ENCODE assay signal across 18 cellular contexts in the genomic region with DNA sequence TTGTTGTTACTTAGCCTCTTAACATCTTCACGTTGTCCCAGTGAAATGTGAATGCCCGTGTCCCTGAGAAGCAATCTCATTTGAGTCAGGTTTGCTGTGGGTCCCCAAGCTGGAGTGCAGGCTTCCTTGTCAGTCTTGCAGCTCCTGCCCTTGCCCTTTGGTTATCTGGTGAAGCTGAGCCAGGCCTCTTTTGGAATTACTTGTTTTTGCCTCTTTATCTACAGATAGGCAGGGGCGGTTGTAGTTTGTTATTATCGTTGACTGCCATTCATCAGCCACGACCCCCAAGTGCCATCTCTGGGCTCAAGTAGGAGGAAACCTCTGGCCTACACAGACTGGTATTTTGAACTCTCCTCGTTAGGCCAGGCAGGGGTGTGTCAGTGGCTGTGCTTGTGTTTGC. TPM values are rescaled to one million over a fixed set of nuclear protein-coding genes. Genes with fewer than 3 reads are reported as not detected.
DNase-seq lines count a peak whose midpoint lies in the region; ATAC-seq, FAIRE-seq and TF ChIP-seq lines count a peak whose summit lies in the region.
"Had no signal": no experiment of that assay in that cellular context is flagged by ENCODE, and none has a peak within 500 bp of the region (broad histone marks: within the 10 kb centered on the region; RNA-seq: fewer than 3 reads in every experiment).

No MANE protein-coding gene starts in this region.

- H2BK12ac ChIP-seq in H9 (ENCODE audit: insufficient read length, low read depth, low read length) = no peak overlapping the region

- H4K5ac ChIP-seq in H9 (ENCODE audit: insufficient read length, low read depth, low read length) = no peak overlapping the region

- no peaks in the 10 kb centered on the region for H3K79me1 ChIP-seq in H9 (ENCODE audit: insufficient read depth, low read depth, low read length, poor library complexity, severe bottlenecking)

- H2BK20ac ChIP-seq in H9 (ENCODE audit: low read depth, low read length, poor library complexity, severe bottlenecking) = no peak overlapping the region

- no peak overlapping the region for H2BK120ac ChIP-seq in H9 (ENCODE audit: low read depth, low read length, poor library complexity, severe bottlenecking)

- H3K27ac ChIP-seq in BLaER1 treated with 17β-estradiol and CSF1 and Interleukin-3, amounts not matched to agents 10 nM and 100 nM = no peak overlapping the region
- H3K27ac ChIP-seq in H9 (ENCODE audit: insufficient read length, low read depth, low read length) = no peak overlapping the region
- no peak overlapping the region for H3K27ac ChIP-seq in astrocyte (ENCODE audit: low read depth, low read length)
- H3K27ac ChIP-seq in naive thymus-derived CD4-positive, alpha-beta T cell (ENCODE audit: low read depth, low read length) = no peak overlapping the region
- no peak overlapping the region for H3K27ac ChIP-seq in SJCRH30
- H3K27ac ChIP-seq: ascending aorta, epithelial cell of prostate, right atrium auricular region had no signal

- H3K23ac ChIP-seq in H9 (ENCODE audit: insufficient read length, low read depth, low read length) = no peak overlapping the region

- peaks cover 0 to 10% (median 6%) of the 10 kb centered on the region in 11 experiments; a peak in 14 of 22 replicates for H3K9me3 ChIP-seq in BLaER1 treated with 17β-estradiol and CSF1 and Interleukin-3, amounts not matched to agents 10 nM and 100 nM (replicated peaks in 1 of 11)
- H3K9me3 ChIP-seq in H9 (ENCODE audit: control insufficient read depth, low read depth, low read length) = no peaks in the 10 kb centered on the region
- H3K9me3 ChIP-seq in astrocyte (ENCODE audit: insufficient read depth, low read depth, low read length) = no peaks in the 10 kb centered on the region
- H3K9me3 ChIP-seq in naive thymus-derived CD4-positive, alpha-beta T cell (ENCODE audit: control insufficient read depth in 2 of 3, low read length in 3 of 3) = no peaks in the 10 kb centered on the region
- H3K9me3 ChIP-seq in SJCRH30 (replicated peaks) = no peaks in the 10 kb centered on the region
- H3K9me3 ChIP-seq: ascending aorta, right atrium auricular region had no signal

- H3K27me3 Mint-ChIP-seq in H9 (ENCODE audit: low read depth) = no peaks in the 10 kb centered on the region
- no peaks in the 10 kb centered on the region for H3K27me3 Mint-ChIP-seq in astrocyte (ENCODE audit: low read depth, unreplicated experiment)
- H3K27me3 Mint-ChIP-seq in naive thymus-derived CD4-positive, alpha-beta T cell = no peaks in the 10 kb centered on the region

- peaks cover 38 to 77% (median 50%) of the 10 kb centered on the region in 10 experiments for H3K4me1 ChIP-seq in BLaER1 treated with 17β-estradiol and CSF1 and Interleukin-3, amounts not matched to agents 10 nM and 100 nM
- H3K4me1 ChIP-seq in H9 (ENCODE audit: insufficient read depth, low read length) (0 out of 2 replicates have a peak, but pooled peaks cover 2% of the 10 kb centered on the region), astrocyte (ENCODE audit: insufficient read depth, low read length) (peaks cover 15% of the 10 kb centered on the region), SJCRH30 (0 out of 2 replicates have a peak, but pooled peaks cover 2% of the 10 kb centered on the region)
- peaks cover 9 to 14% of the 10 kb centered on the region in 2 donors for H3K4me1 ChIP-seq in naive thymus-derived CD4-positive, alpha-beta T cell (ENCODE audit: control insufficient read depth in 2 of 2, insufficient read depth in 2 of 2, low read length in 2 of 2)

- no peak overlapping the region for H3K56ac ChIP-seq in H9 (ENCODE audit: insufficient read length, low read depth, low read length)

- CTCF ChIA-PET in naive thymus-derived CD4-positive, alpha-beta T cell (lab: Charles Lee) = no interaction called here

- H3K23me2 ChIP-seq in H9 (ENCODE audit: insufficient read length, low read depth, low read length, poor library complexity, severe bottlenecking) = peaks cover 9% of the 10 kb centered on the region

- H4K20me1 ChIP-seq in BLaER1 treated with 17β-estradiol and CSF1 and Interleukin-3, amounts not matched to agents 10 nM and 100 nM = no peaks in the 10 kb centered on the region
- H4K20me1 ChIP-seq in H9 (ENCODE audit: control insufficient read depth, insufficient read depth, insufficient read length) (no peaks in the 10 kb centered on the region), astrocyte (ENCODE audit: insufficient read depth, low read length) (peaks cover 13% of the 10 kb centered on the region)

- H3K4me3 ChIP-seq in BLaER1 treated with 17β-estradiol and CSF1 and Interleukin-3, amounts not matched to agents 10 nM and 100 nM = no peak overlapping the region
- H3K4me3 ChIP-seq in astrocyte (ENCODE audit: insufficient read depth, low read depth, low read length) (no peak overlapping the region), SJCRH30 (no peak overlapping the region)
- H3K4me3 ChIP-seq in naive thymus-derived CD4-positive, alpha-beta T cell (ENCODE audit: low read length) = no peak overlapping the region
- H3K4me3 ChIP-seq: lung, right atrium auricular region had no signal

- H3K79me2 ChIP-seq in H9 (ENCODE audit: insufficient read depth, low read length) = no peaks in the 10 kb centered on the region
- peaks cover 37% of the 10 kb centered on the region for H3K79me2 ChIP-seq in astrocyte (ENCODE audit: insufficient read depth, low read length)

- no peak overlapping the region for H4K8ac ChIP-seq in H9 (replicated peaks; ENCODE audit: insufficient read length, low read depth, low read length)

- no peak overlapping the region for H2BK5ac ChIP-seq in H9 (ENCODE audit: insufficient read length, low read length)

- H3K4me1 Mint-ChIP-seq in H9 (peaks cover 19 to 23% of the 10 kb centered on the region in 2 experiments), astrocyte (ENCODE audit: low read depth, unreplicated experiment) (peaks cover 31% of the 10 kb centered on the region)
- peaks cover 30 to 55% (median 51%) of the 10 kb centered on the region in 7 donors for H3K4me1 Mint-ChIP-seq in naive thymus-derived CD4-positive, alpha-beta T cell

- peak overlapping the region in 6 of 11 experiments; percentile 85 to 96 (median 94); a peak in 7 of 22 replicates for H3K4me2 ChIP-seq in BLaER1 treated with 17β-estradiol and CSF1 and Interleukin-3, amounts not matched to agents 10 nM and 100 nM
- H3K4me2 ChIP-seq in H9 (ENCODE audit: insufficient read depth, insufficient read length, low read length) = no peak overlapping the region
- H3K4me2 ChIP-seq in astrocyte (ENCODE audit: low read length) = no peak overlapping the region

- FAIRE-seq in astrocyte (lab: Jason Lieb, UNC) = no peak
- FAIRE-seq: GM19239, TTC549 had no signal

- peak overlapping the region; percentile 49 to 65 (median 59); a peak in 3 of 7 replicates for H3K27ac Mint-ChIP-seq in H9
- no peak overlapping the region for H3K27ac Mint-ChIP-seq in astrocyte (ENCODE audit: unreplicated experiment)
- H3K27ac Mint-ChIP-seq in naive thymus-derived CD4-positive, alpha-beta T cell = peak overlapping the region in 5 of 9 donors; percentile 13 to 74 (median 68)

- H3K27me3 ChIP-seq in BLaER1 treated with 17β-estradiol and CSF1 and Interleukin-3, amounts not matched to agents 10 nM and 100 nM = no peaks in the 10 kb centered on the region
- H3K27me3 ChIP-seq in H9 (ENCODE audit: insufficient read depth, low read length) = no peaks in the 10 kb centered on the region
- no peaks in the 10 kb centered on the region for H3K27me3 ChIP-seq in astrocyte (ENCODE audit: insufficient read depth, low read length)
- no peaks in the 10 kb centered on the region for H3K27me3 ChIP-seq in naive thymus-derived CD4-positive, alpha-beta T cell (ENCODE audit: control insufficient read depth in 2 of 2, insufficient read depth in 2 of 2, low read length in 2 of 2)
- H3K27me3 ChIP-seq in SJCRH30 = no peaks in the 10 kb centered on the region
- H3K27me3 ChIP-seq: ascending aorta, right atrium auricular region had no signal

- intact Hi-C loops in naive thymus-derived CD4-positive, alpha-beta T cell (cut with micrococcal nuclease) = loop anchor here in 1 of 2 donors (10.0 kb wide), 1 partner anchor 320 kb away; no protein-coding TSS in a partner anchor

- H3K36me3 Mint-ChIP-seq in H9 (ENCODE audit: insufficient read depth in 1 of 3, low read depth in 3 of 3) (peaks cover 12 to 47% (median 43%) of the 10 kb centered on the region in 3 experiments), astrocyte (ENCODE audit: low read depth, unreplicated experiment) (peaks cover 13% of the 10 kb centered on the region)
- peaks cover 8 to 14% (median 13%) of the 10 kb centered on the region in 5 donors for H3K36me3 Mint-ChIP-seq in naive thymus-derived CD4-positive, alpha-beta T cell

- H3T11ph ChIP-seq in H9 (ENCODE audit: low read length) = no peak overlapping the region

- POLR2A ChIA-PET in naive thymus-derived CD4-positive, alpha-beta T cell (lab: Charles Lee) = interaction anchor here (1.6 kb wide), 1 partner anchor 30 kb away, joined by 9 read pairs; the partner anchor contains the start of genes C6orf52 and PAK1IP1

- no peak overlapping the region for H4K91ac ChIP-seq in H9 (ENCODE audit: insufficient read length, low read depth, low read length)

- no peak for TF ChIP-seq CTCF in H9 (conservative IDR thresholded peaks at IDR 0.05)
- no peak for TF ChIP-seq CTCF in astrocyte (IDR thresholded peaks at IDR 0.05; ENCODE audit: insufficient read depth, low read depth, low read length)

- H3K9me3 Mint-ChIP-seq in H9 (no peaks in the 10 kb centered on the region; a peak in 2 of 5 replicates), astrocyte (ENCODE audit: unreplicated experiment) (no peaks in the 10 kb centered on the region)
- H3K9me3 Mint-ChIP-seq in naive thymus-derived CD4-positive, alpha-beta T cell = no peaks in the 10 kb centered on the region

- no peak overlapping the region for H3K9ac ChIP-seq in BLaER1 treated with 17β-estradiol and CSF1 and Interleukin-3, amounts not matched to agents 10 nM and 100 nM
- H3K9ac ChIP-seq in H9 (ENCODE audit: extremely low read depth, insufficient read length, low read length) = no peak overlapping the region
- H3K9ac ChIP-seq in astrocyte (ENCODE audit: low read length) = no peak overlapping the region

- H3K4me3 Mint-ChIP-seq in H9 (peak overlapping the region in 1 of 2 experiments; percentile 34; a peak in 2 of 5 replicates), astrocyte (ENCODE audit: unreplicated experiment) (peak overlapping the region; percentile 20)
- H3K4me3 Mint-ChIP-seq in naive thymus-derived CD4-positive, alpha-beta T cell = peak overlapping the region in 6 of 10 donors; percentile 14 to 96 (median 43)

- H3K4ac ChIP-seq in H9 (ENCODE audit: low read depth, low read length) = no peak overlapping the region

- no peak overlapping the region for H2AK5ac ChIP-seq in H9 (ENCODE audit: insufficient read length, low read length)

- no peak overlapping the region for H3K18ac ChIP-seq in H9 (ENCODE audit: insufficient read length, low read depth, low read length)

- peaks cover 22 to 48% (median 36%) of the 10 kb centered on the region in 11 experiments for H3K36me3 ChIP-seq in BLaER1 treated with 17β-estradiol and CSF1 and Interleukin-3, amounts not matched to agents 10 nM and 100 nM
- H3K36me3 ChIP-seq in astrocyte (ENCODE audit: insufficient read depth, low read length) = peaks cover 7% of the 10 kb centered on the region
- peaks cover 0 to 25% (median under 1%) of the 10 kb centered on the region in 3 experiments for H3K36me3 ChIP-seq in naive thymus-derived CD4-positive, alpha-beta T cell (ENCODE audit: control insufficient read depth in 2 of 3, insufficient read depth in 3 of 3, low read length in 3 of 3)
- no peaks in the 10 kb centered on the region for H3K36me3 ChIP-seq in SJCRH30

- no peak overlapping the region for H2BK15ac ChIP-seq in H9 (ENCODE audit: low read depth, low read length)

- H3K14ac ChIP-seq in H9 (ENCODE audit: insufficient read depth, low read length) = no peak overlapping the region

- WGBS in H9 (ENCODE audit: extremely low coverage, insufficient read length, low lambda C conversion rate) = no CpG with 5 or more reads among the region's 6 CpGs

- ATAC-seq in naive thymus-derived CD4-positive, alpha-beta T cell = no peak
- ATAC-seq: SK-N-SH treated with all-trans-retinoic acid at 6 μM for 48 hours had no signal

- no peak overlapping the region for H2AFZ ChIP-seq in H9 (ENCODE audit: low read length)
- H2AFZ ChIP-seq in astrocyte (ENCODE audit: low read depth, low read length) = no peak overlapping the region

- no peak for DNase-seq in H9
- DNase-seq in astrocyte (ENCODE audit: low read depth) = no peak
- no peak for DNase-seq in naive thymus-derived CD4-positive, alpha-beta T cell
- DNase-seq in stimulated activated CD8-positive, alpha-beta memory T cell treated with anti-CD3 and anti-CD28 coated beads, Interleukin-4, amount 100 ng/mL, for 48 hours = no peak
- DNase-seq in NCI-H748 treated with DMSO at 0.1 percent for 48 hours (lab: John Stamatoyannopoulos, UW) = no peak
- DNase-seq in SJCRH30 = no peak
- DNase-seq in Ammon's horn (ENCODE audit: low spot score) = no peak
- DNase-seq: activated CD4-positive, alpha-beta T cell treated with anti-CD3 and anti-CD28 coated beads, Interleukin-2, amount 50 U/mL, for 48 hours; activated gamma-delta T cell; NCI-H2029 had no signal

RNA-seq across cellular contexts. Expression of gene TMEM14C, which starts 2.2 kb away (rescaled TPM):
- 94.4 and 104 TPM in 2 replicates for total RNA-seq in H9 (2021)
- total RNA-seq in astrocyte = 128 and 134 TPM in 2 replicates
- 10 to 100 TPM; 20.2 to 64.3 (median 25.0) TPM for total RNA-seq in naive thymus-derived CD4-positive, alpha-beta T cell
- 100 to 1,000 TPM in 1 of 2 donors, 10 to 100 TPM in 1; 68.0 to 172 TPM for polyA plus RNA-seq in naive thymus-derived CD4-positive, alpha-beta T cell
- 92.3 and 97.2 TPM in 2 replicates for total RNA-seq in SJCRH30 (2014; rRNA removed; shearing (Covaris generic))

RNA-seq across cellular contexts. Expression of gene TMEM14B, which starts 22.6 kb away (rescaled TPM):
- total RNA-seq in H9 (2021) = 104 and 107 TPM in 2 replicates
- 52.2 and 52.8 TPM in 2 replicates for total RNA-seq in astrocyte
- total RNA-seq in naive thymus-derived CD4-positive, alpha-beta T cell = 10 to 100 TPM; 48.6 to 93.8 (median 75.4) TPM
- 100 to 1,000 TPM; 157 to 257 TPM for polyA plus RNA-seq in naive thymus-derived CD4-positive, alpha-beta T cell
- 68.8 and 73.7 TPM in 2 replicates for total RNA-seq in SJCRH30 (2014; rRNA removed; shearing (Covaris generic))

RNA-seq across cellular contexts. Expression of gene PAK1IP1, which starts 30.3 kb away (rescaled TPM):
- total RNA-seq in H9 (2021) = 43.6 and 44.8 TPM in 2 replicates
- total RNA-seq in astrocyte = 20.1 and 21.9 TPM in 2 replicates
- total RNA-seq in naive thymus-derived CD4-positive, alpha-beta T cell = 10 to 100 TPM in 1 of 5 experiments, 1 to 10 TPM in 4; 5.2 to 15.2 (median 8.0) TPM
- 10 to 100 TPM; 16.5 to 22.0 TPM for polyA plus RNA-seq in naive thymus-derived CD4-positive, alpha-beta T cell
- total RNA-seq in SJCRH30 (2014; rRNA removed; shearing (Covaris generic)) = 23.3 and 25.5 TPM in 2 replicates

RNA-seq across cellular contexts. Expression of gene C6orf52, which starts 30.6 kb away (rescaled TPM):
- total RNA-seq in H9 (2021) = 1.8 and 2.3 TPM in 2 replicates
- total RNA-seq in astrocyte = 2.3 and 2.9 TPM in 2 replicates
- total RNA-seq in naive thymus-derived CD4-positive, alpha-beta T cell = 1 to 10 TPM in 2 of 5 experiments, not detected in 3; 1.2 to 1.9 TPM
- 1 to 10 TPM; 1.1 to 1.3 TPM for polyA plus RNA-seq in naive thymus-derived CD4-positive, alpha-beta T cell
- not detected in 2 replicates for total RNA-seq in SJCRH30 (2014; rRNA removed; shearing (Covaris generic))
- total RNA-seq: ascending aorta, right atrium auricular region had no signal

Comparison
In these comparisons a context has a peak if more than half of its experiments do, and no peak if none do; other contexts are left out.
1. H3K4me2 ChIP-seq: peak in BLaER1 treated with 17β-estradiol and CSF1 and Interleukin-3, amounts not matched to agents 10 nM and 100 nM (6 of 11); none in H9 (single experiment) and astrocyte (single experiment).